ENCODE assay signal across 8 cellular contexts in the genomic region with DNA sequence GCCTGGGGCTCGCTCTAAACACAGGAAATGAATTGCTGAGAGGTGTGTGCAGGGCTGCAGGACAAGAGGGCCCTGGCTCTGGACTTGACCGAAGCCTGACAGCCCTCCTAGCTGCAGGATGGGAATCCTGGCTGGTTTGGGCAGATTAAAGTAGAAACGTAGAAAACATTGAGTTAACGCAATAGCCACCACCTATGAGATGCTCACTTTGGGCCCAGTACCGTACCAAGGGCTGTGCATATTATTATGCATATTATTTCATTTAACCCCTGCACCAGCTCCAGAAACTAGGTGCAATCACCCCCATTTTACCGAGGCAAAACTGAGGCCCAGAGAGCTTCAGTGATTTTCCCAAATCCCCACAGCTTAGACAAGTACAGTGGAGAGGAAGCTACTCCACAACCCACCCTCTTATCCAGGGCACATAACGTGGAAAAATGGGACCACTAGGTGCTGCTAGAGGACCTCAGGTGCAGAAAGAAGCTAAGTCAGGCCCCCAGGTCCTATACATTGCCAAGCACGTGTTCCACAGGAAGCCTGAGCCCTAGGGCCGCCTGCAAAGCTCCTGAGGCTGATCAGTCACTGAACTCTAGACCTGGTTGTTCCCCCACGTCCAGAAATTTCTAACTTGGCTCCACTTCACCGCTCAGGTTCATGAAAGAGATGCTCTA.
DNase-seq lines count a peak whose midpoint lies in the region; ATAC-seq and TF ChIP-seq lines count a peak whose summit lies in the region.

No MANE protein-coding gene starts in this region.

- ATAC-seq in RWPE2 (ENCODE audit: low read depth) (peak; percentile 86), foreskin keratinocyte (peak; percentile 38), HG02759 (IDR thresholded peaks at IDR 0.05; ENCODE audit: unreplicated experiment) (no peak)

- H3K4me3 ChIP-seq in RWPE2 (ENCODE audit: severe bottlenecking): no peak overlapping the region

- no peaks in the 10 kb centered on the region for H3K27me3 ChIP-seq in RWPE2 (ENCODE audit: insufficient read depth, poor library complexity, severe bottlenecking)
- peaks cover 15% of the 10 kb centered on the region for H3K27me3 ChIP-seq in foreskin keratinocyte

- DNase-seq in NCI-H1417 (lab: John Stamatoyannopoulos, UW) (peak; percentile 1 to 58 (median 4)), NCI-H1417 treated with DMSO at 0.1 percent for 48 hours (lab: John Stamatoyannopoulos, UW) (no peak), HuH-7 (ENCODE audit: low spot score) (peak; percentile 59), RWPE2 (ENCODE audit: low spot score) (no peak), foreskin keratinocyte (no peak), posterior vena cava (ENCODE audit: low spot score) (no peak), ureter (ENCODE audit: low spot score) (no peak)

- H3K4me1 ChIP-seq in RWPE2 (ENCODE audit: insufficient read depth, poor library complexity, severe bottlenecking): no peaks in the 10 kb centered on the region
- no peaks in the 10 kb centered on the region for H3K4me1 ChIP-seq in foreskin keratinocyte

- H3K9me3 ChIP-seq in RWPE2 (ENCODE audit: severe bottlenecking): no peaks in the 10 kb centered on the region

- intact Hi-C loops in posterior vena cava (cut with DNase I): no loop called here

- TF ChIP-seq CTCF in RWPE2 (IDR thresholded peaks at IDR 0.05; ENCODE audit: poor library complexity, severe bottlenecking) (peak; percentile 64), foreskin keratinocyte (conservative IDR thresholded peaks at IDR 0.05) (peak; percentile 59)

- H3K27ac ChIP-seq in RWPE2 (ENCODE audit: poor library complexity, severe bottlenecking) (no peak overlapping the region), foreskin keratinocyte (no peak overlapping the region)

- H3K36me3 ChIP-seq in RWPE2 (ENCODE audit: low read depth): no peaks in the 10 kb centered on the region

Comparison
In these comparisons a context has a peak if more than half of its experiments do, and no peak if none do; other contexts are left out.
1. DNase-seq: peak in NCI-H1417 (3 of 3) and HuH-7 (single experiment); none in NCI-H1417 treated with DMSO at 0.1 percent for 48 hours (single experiment), RWPE2 (single experiment), foreskin keratinocyte (0 of 2), posterior vena cava (single experiment) and ureter (single experiment).